Comparison of ENCODE assay signal across 1 cellular context in genomic region chrX:48595929-48596328, GRCh38.
TF ChIP-seq lines count a peak whose summit lies in the region.

No MANE protein-coding gene starts in this region.

TF ChIP-seq in HCT116, 20 proteins besides CTCF, POLR2A, EP300 and RAD21 (continued from another document):
- no peak for TF ChIP-seq EGR1 (IDR thresholded peaks at IDR 0.05; ENCODE audit: low read depth)
